Comparison of ENCODE assay signal across 16 cellular contexts in the genomic region with DNA sequence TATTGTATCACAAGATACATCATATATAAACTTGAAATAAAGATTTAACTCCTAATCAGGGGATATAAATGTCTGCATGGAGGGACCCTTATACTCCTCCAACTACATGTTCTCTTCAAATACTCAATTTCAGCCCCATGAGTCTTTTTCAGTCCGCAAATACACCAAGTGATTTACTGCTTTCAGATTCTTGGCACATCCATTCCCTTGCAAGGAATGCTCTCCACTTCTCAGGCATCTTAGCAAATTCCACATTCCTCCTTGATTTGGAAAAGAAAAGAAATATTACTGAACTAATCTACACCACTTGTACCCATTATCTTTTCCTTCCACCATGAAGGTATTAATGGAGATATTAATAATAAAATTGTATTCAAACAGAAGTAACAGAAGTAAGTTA.
DNase-seq lines count a peak whose midpoint lies in the region; ATAC-seq and TF ChIP-seq lines count a peak whose summit lies in the region.
"Had no signal": no experiment of that assay in that cellular context is flagged by ENCODE, and none has a peak within 500 bp of the region (broad histone marks: within the 10 kb centered on the region; RNA-seq: fewer than 3 reads in every experiment).

No MANE protein-coding gene starts in this region.

- H3K27me3 ChIP-seq in adipocyte (replicated peaks; ENCODE audit: control insufficient read depth, insufficient read depth, low read length) (no peaks in the 10 kb centered on the region), tibial artery (no peaks in the 10 kb centered on the region)
- H3K27me3 ChIP-seq: BE2C had no signal

- no peaks in the 10 kb centered on the region for H3K9me3 ChIP-seq in adipocyte (ENCODE audit: control insufficient read depth, low read length)
- H3K9me3 ChIP-seq in tibial artery, result no peaks in the 10 kb centered on the region
- H3K9me3 ChIP-seq: BE2C had no signal

- no peak for TF ChIP-seq CTCF in fibroblast of pulmonary artery (IDR thresholded peaks at IDR 0.05; ENCODE audit: low read length, missing control alignments)
- no peak for TF ChIP-seq CTCF in tibial artery (IDR thresholded peaks at IDR 0.05)

- H3K36me3 ChIP-seq in adipocyte (ENCODE audit: control insufficient read depth, insufficient read depth, low read length, severe bottlenecking), result no peaks in the 10 kb centered on the region
- H3K36me3 ChIP-seq in tibial artery, result no peaks in the 10 kb centered on the region
- H3K36me3 ChIP-seq: BE2C had no signal

- intact Hi-C loops in tibial artery (cut with DNase I; ENCODE audit: low total_unique reads), result no loop called here

- H3K4me3 ChIP-seq in adipocyte (ENCODE audit: low read length) (no peak overlapping the region), fibroblast of pulmonary artery (replicated peaks; ENCODE audit: low read depth, low read length) (no peak overlapping the region), tibial artery (no peak overlapping the region)
- H3K4me3 ChIP-seq: K562 had no signal

- ATAC-seq in GM19395 (IDR thresholded peaks at IDR 0.05; ENCODE audit: unreplicated experiment), result no peak
- ATAC-seq in activated CD4-positive, CD25-positive, alpha-beta regulatory T cell treated with anti-CD3 and anti-CD28 coated beads, Interleukin-2, amount 50 U/mL, for 24 hours, result no peak
- ATAC-seq: K562, Right ventricle myocardium inferior had no signal

- DNase-seq in EH (ENCODE audit: low read depth) (peak; percentile 37), adipocyte (ENCODE audit: low read depth) (peak; percentile 19), fibroblast of pulmonary artery (ENCODE audit: low read depth) (peak; percentile 10), tibial artery (no peak)
- no peak for DNase-seq in activated CD8-positive, alpha-beta memory T cell treated with anti-CD3 and anti-CD28 coated beads, Interleukin-2, amount 50 U/mL, for 48 hours
- DNase-seq: BE2C; CD4-positive, CD25-positive, alpha-beta regulatory T cell; COR-L47; DMS153; EL; NCI-H1092 treated with DMSO at 0.1 percent for 48 hours; NCI-H2081 had no signal

- H3K9ac ChIP-seq in adipocyte (ENCODE audit: low read length), result no peak overlapping the region

- H3K4me1 ChIP-seq in adipocyte (ENCODE audit: control insufficient read depth, insufficient read depth, low read length) (peaks cover 18% of the 10 kb centered on the region), tibial artery (peaks cover 0 to 67% (median 19%) of the 10 kb centered on the region in 4 donors)
- H3K4me1 ChIP-seq: BE2C had no signal

- H3K27ac ChIP-seq in tibial artery, result peak overlapping the region; percentile 17 to 60

Comparison
In these comparisons a context has a peak if more than half of its experiments do, and no peak if none do; other contexts are left out.
1. DNase-seq: peak in EH (single experiment), adipocyte (single experiment) and fibroblast of pulmonary artery (single experiment); none in tibial artery (0 of 2) and activated CD8-positive, alpha-beta memory T cell treated with anti-CD3 and anti-CD28 coated beads, Interleukin-2, amount 50 U/mL, for 48 hours (single experiment).